ENCODE assay signal across 8 cellular contexts in genomic region chr4:99885063-99885664, GRCh38. TPM values are rescaled to one million over a fixed set of nuclear protein-coding genes. Genes with fewer than 3 reads are reported as not detected.
DNase-seq lines count a peak whose midpoint lies in the region; ATAC-seq, FAIRE-seq and TF ChIP-seq lines count a peak whose summit lies in the region.

No MANE protein-coding gene starts in this region.

- peaks cover 6% of the 10 kb centered on the region for H3K36me3 ChIP-seq in bronchial epithelial cell (ENCODE audit: control insufficient read depth, insufficient read depth, low read length)

- in situ Hi-C loops in Caki2 (cut with HindIII; ENCODE audit: low pct_unique_long_range_greater_than_20kb, low sequenced_read_pairs): no loop called here

- FAIRE-seq in bronchial epithelial cell (lab: Jason Lieb, UNC): no peak

- peak; percentile 40 for TF ChIP-seq CTCF in bronchial epithelial cell (IDR thresholded peaks at IDR 0.05; ENCODE audit: insufficient read depth, low read length, severe bottlenecking)

- H3K4me3 ChIP-seq in bronchial epithelial cell (ENCODE audit: low read depth, low read length): no peak overlapping the region

- peak; percentile 78 for ATAC-seq in GM18868 (IDR thresholded peaks at IDR 0.05; ENCODE audit: unreplicated experiment)

- DNase-seq in Caki2 (ENCODE audit: low read depth): peak; percentile 16
- DNase-seq in NCI-H446 treated with DMSO at 0.1 percent for 48 hours (lab: John Stamatoyannopoulos, UW): peak; percentile 25
- peak; percentile 41 for DNase-seq in bronchial epithelial cell (ENCODE audit: low read depth)
- peak; percentile 49 for DNase-seq in myocyte (ENCODE audit: low read depth)
- no peak for DNase-seq in cerebellar nuclear complex (lab: John Stamatoyannopoulos, UW)
- DNase-seq in GM19240 (ENCODE audit: insufficient read length, low spot score): no peak
- DNase-seq in foreskin melanocyte: no peak

- H3K27me3 ChIP-seq in bronchial epithelial cell (ENCODE audit: control insufficient read depth, insufficient read depth, low read length): no peaks in the 10 kb centered on the region

RNA-seq across cellular contexts. Expression of gene LAMTOR3, which starts 9.1 kb away (rescaled TPM):
- 25.2 and 37.4 TPM in 2 replicates for total RNA-seq in Caki2 (2014; rRNA removed; shearing (Covaris generic); ENCODE audit: low replicate concordance)
- 45.4 and 64.2 TPM in 2 replicates for total RNA-seq in bronchial epithelial cell
- 56.6 and 61.2 TPM in 2 replicates for total RNA-seq in myocyte
- 26.3 TPM for polyA plus RNA-seq in myocyte (2012)

Comparison
In these comparisons a context has a peak if more than half of its experiments do, and no peak if none do; other contexts are left out.
1. DNase-seq: peak in Caki2 (single experiment), NCI-H446 treated with DMSO at 0.1 percent for 48 hours (single experiment), bronchial epithelial cell (single experiment) and myocyte (single experiment); none in cerebellar nuclear complex (0 of 2), GM19240 (single experiment) and foreskin melanocyte (single experiment).